ENCODE assay signal across 8 cellular contexts in genomic region chr10:62805139-62806092, GRCh38. TPM values are rescaled to one million over a fixed set of nuclear protein-coding genes. Genes with fewer than 3 reads are reported as not detected.
A peak's percentile ranks its signal among the peaks of the same experiment; 100 is the strongest.
DNase-seq lines count a peak whose midpoint lies in the region; ATAC-seq, FAIRE-seq and TF ChIP-seq lines count a peak whose summit lies in the region.

No MANE protein-coding gene starts in this region.

- H3K4me3 ChIP-seq in muscle layer of duodenum (ENCODE audit: low read depth in 1 of 2, low read length in 2 of 2): peak overlapping the region; percentile 67 to 100

- no peaks in the 10 kb centered on the region for H3K9me3 ChIP-seq in muscle layer of duodenum (ENCODE audit: control insufficient read depth in 1 of 2, low read length in 2 of 2)

- peak overlapping the region; percentile 89 for H3K27ac ChIP-seq in epithelial cell of prostate
- peak overlapping the region; percentile 28 for H3K27ac ChIP-seq in muscle layer of duodenum (ENCODE audit: low read length)

- FAIRE-seq in H54 (lab: Jason Lieb, UNC): no peak

- DNase-seq in COR-L47 (lab: John Stamatoyannopoulos, UW) (peak; percentile 63), HT-29 (ENCODE audit: low spot score) (peak; percentile 47), epithelial cell of prostate (ENCODE audit: low read depth, low spot score) (no peak), ureter (ENCODE audit: low spot score) (peak; percentile 50), H54 (ENCODE audit: insufficient read length, low spot score) (no peak)
- peak; percentile 49 for DNase-seq in activated CD4-positive, alpha-beta T cell treated with anti-CD3 and anti-CD28 coated beads, Interleukin-2, amount 50 U/mL, for 1 hour

- TF ChIP-seq POLR2A in H54 (IDR thresholded peaks at IDR 0.05; ENCODE audit: low read depth, low read length): no peak

- no peaks in the 10 kb centered on the region for H3K27me3 ChIP-seq in muscle layer of duodenum (ENCODE audit: low read depth, low read length)

- peak; percentile 9 for ATAC-seq in GM19468 (IDR thresholded peaks at IDR 0.05; ENCODE audit: extremely low read depth, unreplicated experiment)

- peaks cover 13 to 26% of the 10 kb centered on the region in 2 donors for H3K4me1 ChIP-seq in muscle layer of duodenum (ENCODE audit: control insufficient read depth in 1 of 2, insufficient read depth in 2 of 2, low read length in 2 of 2)

- H3K36me3 ChIP-seq in muscle layer of duodenum (ENCODE audit: control insufficient read depth in 1 of 2, insufficient read depth in 2 of 2, low read length in 2 of 2): no peaks in the 10 kb centered on the region

RNA-seq across cellular contexts. Expression of gene ADO, which starts 0.9 kb away (rescaled TPM):
- 28.3 and 31.5 TPM in 2 replicates for total RNA-seq in HT-29 (2014; rRNA removed; shearing (Covaris generic))
- 18.5 TPM for total RNA-seq in ureter

RNA-seq across cellular contexts. Expression of gene EGR2, which starts 10.8 kb away (rescaled TPM):
- 3.7 and 5.6 TPM in 2 replicates for total RNA-seq in HT-29 (2014; rRNA removed; shearing (Covaris generic))
- 5.7 TPM for total RNA-seq in ureter

Comparison
In these comparisons a context has a peak if more than half of its experiments do, and no peak if none do; other contexts are left out.
1. DNase-seq: peak in COR-L47 (single experiment), HT-29 (single experiment), activated CD4-positive, alpha-beta T cell treated with anti-CD3 and anti-CD28 coated beads, Interleukin-2, amount 50 U/mL, for 1 hour (single experiment) and ureter (single experiment); none in epithelial cell of prostate (single experiment) and H54 (single experiment).